15 cellular contexts compared by ENCODE assay signal in genomic region chr1:64892576-64893573, GRCh38.
A peak's percentile ranks its signal among the peaks of the same experiment; 100 is the strongest.
DNase-seq lines count a peak whose midpoint lies in the region; ATAC-seq and TF ChIP-seq lines count a peak whose summit lies in the region.
"Had no signal": no experiment of that assay in that cellular context is flagged by ENCODE, and none has a peak within 500 bp of the region (broad histone marks: within the 10 kb centered on the region; RNA-seq: fewer than 3 reads in every experiment).

No MANE protein-coding gene starts in this region.

- H3K79me2 ChIP-seq in GM23338 (replicated peaks; ENCODE audit: insufficient read depth) = no peaks in the 10 kb centered on the region

- H3K36me3 ChIP-seq in CD4-positive, alpha-beta memory T cell (ENCODE audit: insufficient read depth, low read length) = no peaks in the 10 kb centered on the region
- no peaks in the 10 kb centered on the region for H3K36me3 ChIP-seq in GM23338 (ENCODE audit: insufficient read depth)

- H3K4me1 Mint-ChIP-seq in CD4-positive, alpha-beta memory T cell = peaks cover 82 to 98% (median 90%) of the 10 kb centered on the region in 4 donors
- H3K4me1 Mint-ChIP-seq in GM23338 (peaks cover 58% of the 10 kb centered on the region), chondrocyte (ENCODE audit: low read depth) (peaks cover 96% of the 10 kb centered on the region)
- peaks cover 62 to 96% (median 96%) of the 10 kb centered on the region in 4 donors for H3K4me1 Mint-ChIP-seq in naive thymus-derived CD8-positive, alpha-beta T cell

- no peak overlapping the region for H3K4me3 ChIP-seq in CD4-positive, alpha-beta memory T cell (ENCODE audit: low read length in 2 of 2)
- H3K4me3 ChIP-seq in GM23338 = no peak overlapping the region

- peak; percentile 30; the same call in 2 of the 3 replicates for ATAC-seq in GM23338
- no peak for ATAC-seq in naive thymus-derived CD8-positive, alpha-beta T cell
- ATAC-seq in HG03039 (IDR thresholded peaks at IDR 0.05; ENCODE audit: unreplicated experiment) = no peak
- ATAC-seq in HG02759 (IDR thresholded peaks at IDR 0.05; ENCODE audit: unreplicated experiment) = no peak

- peak overlapping the region in 7 of 8 donors; percentile 14 to 70 (median 49) for H3K4me3 Mint-ChIP-seq in CD4-positive, alpha-beta memory T cell
- no peak overlapping the region for H3K4me3 Mint-ChIP-seq in GM23338
- no peak overlapping the region for H3K4me3 Mint-ChIP-seq in chondrocyte (ENCODE audit: unreplicated experiment)
- peak overlapping the region in 8 of 10 donors; percentile 13 to 77 (median 46) for H3K4me3 Mint-ChIP-seq in naive thymus-derived CD8-positive, alpha-beta T cell
- H3K4me3 Mint-ChIP-seq: T-helper 2 cell treated with Interferon-gamma antibody and Interleukin-4, amounts not matched to agents 5 μg/mL and 100 μg/mL, for 36 hours had no signal

- H3K36me3 Mint-ChIP-seq in CD4-positive, alpha-beta memory T cell = no peaks in the 10 kb centered on the region
- H3K36me3 Mint-ChIP-seq in GM23338 (ENCODE audit: low read depth) (0 out of 3 replicates have a peak, but pooled peaks cover 3% of the 10 kb centered on the region), chondrocyte (ENCODE audit: low read depth) (no peaks in the 10 kb centered on the region)
- no peaks in the 10 kb centered on the region for H3K36me3 Mint-ChIP-seq in naive thymus-derived CD8-positive, alpha-beta T cell

- peaks cover 95% of the 10 kb centered on the region for H3K4me1 ChIP-seq in CD4-positive, alpha-beta memory T cell (ENCODE audit: insufficient read depth, low read length)
- H3K4me1 ChIP-seq in GM23338 (ENCODE audit: insufficient read depth) = peaks cover 29% of the 10 kb centered on the region

- peak overlapping the region; percentile 53 to 87 (median 68) for H3K27ac Mint-ChIP-seq in CD4-positive, alpha-beta memory T cell
- no peak overlapping the region for H3K27ac Mint-ChIP-seq in GM23338
- peak overlapping the region; percentile 85 for H3K27ac Mint-ChIP-seq in chondrocyte (ENCODE audit: unreplicated experiment)
- peak overlapping the region; percentile 2 to 77 (median 60) for H3K27ac Mint-ChIP-seq in naive thymus-derived CD8-positive, alpha-beta T cell
- H3K27ac Mint-ChIP-seq: T-helper 2 cell treated with Interferon-gamma antibody and Interleukin-4, amounts not matched to agents 5 μg/mL and 100 μg/mL, for 36 hours had no signal

- H3K9me2 ChIP-seq in GM23338 (ENCODE audit: insufficient read depth) = no peaks in the 10 kb centered on the region

- intact Hi-C loops in CD4-positive, alpha-beta memory T cell (cut with micrococcal nuclease) = loop anchor here (2.0 kb wide), 1 partner anchor 14 kb away; no protein-coding TSS in a partner anchor

- no peak for DNase-seq in CD4-positive, alpha-beta memory T cell
- DNase-seq in GM23338 (ENCODE audit: low spot score) (no peak), chondrocyte (ENCODE audit: low spot score) (no peak), 8988T (no peak)
- DNase-seq in naive thymus-derived CD8-positive, alpha-beta T cell = no peak
- no peak for DNase-seq in activated CD8-positive, alpha-beta memory T cell treated with anti-CD3 and anti-CD28 coated beads, Interleukin-2, amount 50 U/mL, for 4 hours
- DNase-seq: anterior cingulate cortex; Caco-2; H7; OCI-M1; stimulated activated CD4-positive, alpha-beta T cell treated with anti-CD3 and anti-CD28 coated beads, Interleukin-12 subunit alpha, Interleukin-12 subunit beta, amount 100 ng/mL, for 4 hours had no signal

- H2AFZ ChIP-seq in GM23338 = no peak overlapping the region

- no peaks in the 10 kb centered on the region for H3K9me3 ChIP-seq in CD4-positive, alpha-beta memory T cell (ENCODE audit: control insufficient read depth in 1 of 2, low read length in 2 of 2)
- H3K9me3 ChIP-seq: Caco-2 had no signal

- no peaks in the 10 kb centered on the region for H3K27me3 Mint-ChIP-seq in CD4-positive, alpha-beta memory T cell
- peaks cover 2% of the 10 kb centered on the region for H3K27me3 Mint-ChIP-seq in GM23338 (ENCODE audit: insufficient read depth, low read depth, poor library complexity)
- H3K27me3 Mint-ChIP-seq in chondrocyte (ENCODE audit: low read depth) = no peaks in the 10 kb centered on the region
- H3K27me3 Mint-ChIP-seq in naive thymus-derived CD8-positive, alpha-beta T cell = no peaks in the 10 kb centered on the region

- peaks cover 0 to 2% (median 0%) of the 10 kb centered on the region in 8 donors for H3K9me3 Mint-ChIP-seq in CD4-positive, alpha-beta memory T cell
- H3K9me3 Mint-ChIP-seq in GM23338 (peaks cover 2% of the 10 kb centered on the region; the same call in 2 of the 3 replicates), chondrocyte (ENCODE audit: low read depth) (no peaks in the 10 kb centered on the region)
- no peaks in the 10 kb centered on the region for H3K9me3 Mint-ChIP-seq in naive thymus-derived CD8-positive, alpha-beta T cell
- H3K9me3 Mint-ChIP-seq: T-helper 2 cell treated with Interferon-gamma antibody and Interleukin-4, amounts not matched to agents 5 μg/mL and 100 μg/mL, for 36 hours had no signal

- no peak overlapping the region for H3K4me2 ChIP-seq in GM23338

- no peak overlapping the region for H3K27ac ChIP-seq in CD4-positive, alpha-beta memory T cell (ENCODE audit: low read depth, low read length)
- H3K27ac ChIP-seq in GM23338 (ENCODE audit: low read depth) = no peak overlapping the region
- H3K27ac ChIP-seq: epithelial cell of prostate had no signal

- POLR2A ChIA-PET in CD4-positive, alpha-beta memory T cell (lab: Charles Lee; ENCODE audit: partially characterized antibody) = interaction anchor here (1.1 to 2.8 kb wide), 2 partner anchors 11 to 73 kb away, joined by 4 to 10 read pairs; partner anchors contain the start of gene JAK1
- POLR2A ChIA-PET in naive thymus-derived CD8-positive, alpha-beta T cell (lab: Charles Lee) = interaction anchor here (0.6 to 1.0 kb wide), 2 partner anchors 16 to 110 kb away, joined by 3 read pairs; no protein-coding TSS in a partner anchor

- no peaks in the 10 kb centered on the region for H3F3A ChIP-seq in GM23338 (replicated peaks; ENCODE audit: low read depth)

- H4K20me1 ChIP-seq in GM23338 (replicated peaks; ENCODE audit: insufficient read depth) = no peaks in the 10 kb centered on the region

- H3K27me3 ChIP-seq in CD4-positive, alpha-beta memory T cell (ENCODE audit: insufficient read depth, low read length) = no peaks in the 10 kb centered on the region
- no peaks in the 10 kb centered on the region for H3K27me3 ChIP-seq in GM23338 (ENCODE audit: insufficient read depth)

- TF ChIP-seq CTCF in GM23338 (conservative IDR thresholded peaks at IDR 0.05; ENCODE audit: low read depth in 2 of 2) (no peak), chondrocyte (IDR thresholded peaks at IDR 0.05) (no peak)

- CTCF ChIA-PET in CD4-positive, alpha-beta memory T cell (lab: Charles Lee; ENCODE audit: partially characterized antibody) = interaction anchor here (1.0 to 2.1 kb wide), 4 partner anchors 12 to 153 kb away, joined by 4 to 5 read pairs (median 4); no protein-coding TSS in a partner anchor

TF ChIP-seq in GM23338, 12 proteins besides CTCF, POLR2A, EP300 and RAD21:
- TF ChIP-seq POLR2AphosphoS5 (IDR thresholded peaks at IDR 0.05; ENCODE audit: low read depth) (no peak), JUNB (IDR thresholded peaks at IDR 0.05; ENCODE audit: unreplicated experiment) (no peak), ZNF114 (CRISPR knock-in tag; IDR thresholded peaks at IDR 0.05) (no peak), ETS1 (IDR thresholded peaks at IDR 0.05) (no peak), EZH2phosphoT487 (IDR thresholded peaks at IDR 0.05; ENCODE audit: unreplicated experiment) (no peak)
TF ChIP-seq in GM23338: peak in this region for 0.

Comparison
In these comparisons a context has a peak if more than half of its experiments do, and no peak if none do; other contexts are left out.
1. H3K4me3 Mint-ChIP-seq: peak in CD4-positive, alpha-beta memory T cell (7 of 8) and naive thymus-derived CD8-positive, alpha-beta T cell (8 of 10); none in GM23338 (single experiment) and chondrocyte (single experiment).